1 cellular context compared by ENCODE assay signal in the genomic region with DNA sequence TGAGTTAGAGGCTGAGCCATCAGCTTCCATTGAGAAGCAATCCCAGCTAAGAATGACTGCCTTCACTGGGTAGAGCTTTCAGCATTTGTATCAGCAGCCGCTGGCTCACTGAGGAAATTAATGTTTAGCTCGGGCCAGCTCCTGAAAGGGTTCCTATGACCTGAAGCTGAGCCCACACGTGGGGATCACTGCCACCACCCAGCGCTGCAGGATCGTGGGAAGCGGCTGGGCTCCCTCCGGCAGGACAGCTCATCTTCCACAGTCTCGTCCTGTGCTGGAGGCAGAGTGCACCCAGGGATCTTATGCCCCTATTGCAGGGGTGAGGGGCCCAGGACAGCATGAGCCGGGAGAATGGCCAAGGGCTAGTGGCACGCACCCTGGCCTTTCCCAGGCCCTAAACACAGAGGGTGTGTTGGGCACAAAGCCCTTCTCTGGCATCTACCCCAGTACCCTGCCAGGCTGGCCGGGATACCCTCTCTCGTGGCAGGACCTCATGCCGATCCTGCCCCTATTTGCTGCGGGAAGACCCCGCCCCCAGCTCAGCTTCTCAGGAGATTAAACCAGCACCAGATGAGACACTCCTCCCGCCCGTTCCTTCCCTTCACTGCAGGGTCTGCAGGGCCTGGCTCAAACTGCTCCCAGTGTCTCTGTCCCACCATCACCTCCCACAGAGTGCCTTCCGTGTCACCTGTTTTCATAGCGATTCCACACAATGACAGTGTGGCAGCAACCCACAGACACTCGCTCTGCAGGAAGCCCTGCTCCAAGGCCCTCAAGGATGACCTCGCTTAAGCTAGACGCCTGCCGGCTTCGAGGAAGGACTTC.
TF ChIP-seq lines count a peak whose summit lies in the region.

No MANE protein-coding gene starts in this region.

TF ChIP-seq in GM23338, 12 proteins besides CTCF, POLR2A, EP300 and RAD21 (continued from another document):
- TF ChIP-seq, protein P1, sequence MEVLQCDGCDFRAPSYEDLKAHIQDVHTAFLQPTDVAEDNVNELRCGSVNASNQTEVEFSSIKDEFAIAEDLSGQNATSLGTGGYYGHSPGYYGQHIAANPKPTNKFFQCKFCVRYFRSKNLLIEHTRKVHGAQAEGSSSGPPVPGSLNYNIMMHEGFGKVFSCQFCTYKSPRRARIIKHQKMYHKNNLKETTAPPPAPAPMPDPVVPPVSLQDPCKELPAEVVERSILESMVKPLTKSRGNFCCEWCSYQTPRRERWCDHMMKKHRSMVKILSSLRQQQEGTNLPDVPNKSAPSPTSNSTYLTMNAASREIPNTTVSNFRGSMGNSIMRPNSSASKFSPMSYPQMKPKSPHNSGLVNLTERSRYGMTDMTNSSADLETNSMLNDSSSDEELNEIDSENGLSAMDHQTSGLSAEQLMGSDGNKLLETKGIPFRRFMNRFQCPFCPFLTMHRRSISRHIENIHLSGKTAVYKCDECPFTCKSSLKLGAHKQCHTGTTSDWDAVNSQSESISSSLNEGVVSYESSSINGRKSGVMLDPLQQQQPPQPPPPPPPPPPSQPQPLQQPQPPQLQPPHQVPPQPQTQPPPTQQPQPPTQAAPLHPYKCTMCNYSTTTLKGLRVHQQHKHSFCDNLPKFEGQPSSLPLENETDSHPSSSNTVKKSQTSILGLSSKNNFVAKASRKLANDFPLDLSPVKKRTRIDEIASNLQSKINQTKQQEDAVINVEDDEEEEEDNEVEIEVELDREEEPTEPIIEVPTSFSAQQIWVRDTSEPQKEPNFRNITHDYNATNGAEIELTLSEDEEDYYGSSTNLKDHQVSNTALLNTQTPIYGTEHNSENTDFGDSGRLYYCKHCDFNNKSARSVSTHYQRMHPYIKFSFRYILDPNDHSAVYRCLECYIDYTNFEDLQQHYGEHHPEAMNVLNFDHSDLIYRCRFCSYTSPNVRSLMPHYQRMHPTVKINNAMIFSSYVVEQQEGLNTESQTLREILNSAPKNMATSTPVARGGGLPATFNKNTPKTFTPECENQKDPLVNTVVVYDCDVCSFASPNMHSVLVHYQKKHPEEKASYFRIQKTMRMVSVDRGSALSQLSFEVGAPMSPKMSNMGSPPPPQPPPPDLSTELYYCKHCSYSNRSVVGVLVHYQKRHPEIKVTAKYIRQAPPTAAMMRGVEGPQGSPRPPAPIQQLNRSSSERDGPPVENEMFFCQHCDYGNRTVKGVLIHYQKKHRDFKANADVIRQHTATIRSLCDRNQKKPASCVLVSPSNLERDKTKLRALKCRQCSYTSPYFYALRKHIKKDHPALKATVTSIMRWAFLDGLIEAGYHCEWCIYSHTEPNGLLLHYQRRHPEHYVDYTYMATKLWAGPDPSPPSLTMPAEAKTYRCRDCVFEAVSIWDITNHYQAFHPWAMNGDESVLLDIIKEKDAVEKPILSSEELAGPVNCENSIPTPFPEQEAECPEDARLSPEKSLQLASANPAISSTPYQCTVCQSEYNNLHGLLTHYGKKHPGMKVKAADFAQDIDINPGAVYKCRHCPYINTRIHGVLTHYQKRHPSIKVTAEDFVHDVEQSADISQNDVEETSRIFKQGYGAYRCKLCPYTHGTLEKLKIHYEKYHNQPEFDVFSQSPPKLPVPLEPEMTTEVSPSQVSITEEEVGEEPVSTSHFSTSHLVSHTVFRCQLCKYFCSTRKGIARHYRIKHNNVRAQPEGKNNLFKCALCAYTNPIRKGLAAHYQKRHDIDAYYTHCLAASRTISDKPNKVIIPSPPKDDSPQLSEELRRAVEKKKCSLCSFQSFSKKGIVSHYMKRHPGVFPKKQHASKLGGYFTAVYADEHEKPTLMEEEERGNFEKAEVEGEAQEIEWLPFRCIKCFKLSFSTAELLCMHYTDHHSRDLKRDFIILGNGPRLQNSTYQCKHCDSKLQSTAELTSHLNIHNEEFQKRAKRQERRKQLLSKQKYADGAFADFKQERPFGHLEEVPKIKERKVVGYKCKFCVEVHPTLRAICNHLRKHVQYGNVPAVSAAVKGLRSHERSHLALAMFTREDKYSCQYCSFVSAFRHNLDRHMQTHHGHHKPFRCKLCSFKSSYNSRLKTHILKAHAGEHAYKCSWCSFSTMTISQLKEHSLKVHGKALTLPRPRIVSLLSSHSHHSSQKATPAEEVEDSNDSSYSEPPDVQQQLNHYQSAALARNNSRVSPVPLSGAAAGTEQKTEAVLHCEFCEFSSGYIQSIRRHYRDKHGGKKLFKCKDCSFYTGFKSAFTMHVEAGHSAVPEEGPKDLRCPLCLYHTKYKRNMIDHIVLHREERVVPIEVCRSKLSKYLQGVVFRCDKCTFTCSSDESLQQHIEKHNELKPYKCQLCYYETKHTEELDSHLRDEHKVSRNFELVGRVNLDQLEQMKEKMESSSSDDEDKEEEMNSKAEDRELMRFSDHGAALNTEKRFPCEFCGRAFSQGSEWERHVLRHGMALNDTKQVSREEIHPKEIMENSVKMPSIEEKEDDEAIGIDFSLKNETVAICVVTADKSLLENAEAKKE (CRISPR knock-in tag; IDR thresholded peaks at IDR 0.05), result no peak
- TF ChIP-seq EZH2 (IDR thresholded peaks at IDR 0.05; ENCODE audit: low read depth, unreplicated experiment), result no peak
- TF ChIP-seq ZNF331 (CRISPR knock-in tag; IDR thresholded peaks at IDR 0.05; ENCODE audit: low read depth), result no peak
- TF ChIP-seq EZH2phosphoT487 (IDR thresholded peaks at IDR 0.05; ENCODE audit: unreplicated experiment), result no peak
- TF ChIP-seq ZNF114 (CRISPR knock-in tag; IDR thresholded peaks at IDR 0.05), result no peak
- TF ChIP-seq STAT1 (IDR thresholded peaks at IDR 0.05; ENCODE audit: unreplicated experiment), result no peak
- TF ChIP-seq POLR2AphosphoS5 (IDR thresholded peaks at IDR 0.05; ENCODE audit: low read depth), result no peak
- TF ChIP-seq, protein P2, sequence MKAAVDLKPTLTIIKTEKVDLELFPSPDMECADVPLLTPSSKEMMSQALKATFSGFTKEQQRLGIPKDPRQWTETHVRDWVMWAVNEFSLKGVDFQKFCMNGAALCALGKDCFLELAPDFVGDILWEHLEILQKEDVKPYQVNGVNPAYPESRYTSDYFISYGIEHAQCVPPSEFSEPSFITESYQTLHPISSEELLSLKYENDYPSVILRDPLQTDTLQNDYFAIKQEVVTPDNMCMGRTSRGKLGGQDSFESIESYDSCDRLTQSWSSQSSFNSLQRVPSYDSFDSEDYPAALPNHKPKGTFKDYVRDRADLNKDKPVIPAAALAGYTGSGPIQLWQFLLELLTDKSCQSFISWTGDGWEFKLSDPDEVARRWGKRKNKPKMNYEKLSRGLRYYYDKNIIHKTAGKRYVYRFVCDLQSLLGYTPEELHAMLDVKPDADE (IDR thresholded peaks at IDR 0.05), result no peak
